In the genomic region with DNA sequence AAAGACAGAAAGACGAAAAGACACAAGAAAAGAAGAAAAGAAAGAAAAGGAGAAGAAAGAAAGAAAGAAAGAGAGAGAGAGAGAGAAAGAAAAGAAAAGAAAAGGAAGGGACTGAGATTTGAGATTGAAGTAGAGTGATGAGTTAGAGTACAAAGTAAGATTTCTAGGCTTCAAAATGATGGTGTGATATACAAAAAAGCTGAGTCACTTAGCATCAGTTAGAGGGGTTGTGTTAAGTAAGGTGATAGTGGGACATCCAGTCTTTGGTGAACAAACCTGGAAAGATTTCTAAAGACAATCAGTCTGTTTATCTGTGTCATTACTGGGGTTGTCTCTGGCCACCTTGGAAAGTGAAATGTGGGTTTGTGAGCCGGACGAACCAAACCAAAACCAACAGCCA, we compare ENCODE assay signal across 17 cellular contexts. TPM values are rescaled to one million over a fixed set of nuclear protein-coding genes. Genes with fewer than 3 reads are reported as not detected.
DNase-seq lines count a peak whose midpoint lies in the region; ATAC-seq, FAIRE-seq and TF ChIP-seq lines count a peak whose summit lies in the region.
"Had no signal": no experiment of that assay in that cellular context is flagged by ENCODE, and none has a peak within 500 bp of the region (broad histone marks: within the 10 kb centered on the region; RNA-seq: fewer than 3 reads in every experiment).

No MANE protein-coding gene starts in this region.

- no peak overlapping the region for H3K9ac ChIP-seq in K562 (ENCODE audit: insufficient read depth in 1 of 2, low read depth in 2 of 2, low read length in 2 of 2)
- H3K9ac ChIP-seq: BLaER1 had no signal

- no peak overlapping the region for H3K4me3 Mint-ChIP-seq in activated naive CD8-positive, alpha-beta T cell treated with anti-CD3 and anti-CD28 coated beads, Interleukin-2, amount 10 ng/mL, durations not matched to agents 7 days and 5 days
- H3K4me3 Mint-ChIP-seq in activated naive CD8-positive, alpha-beta T cell treated with anti-CD3 and anti-CD28 coated beads, Interleukin-2, amount 50 U/mL, for 24 hours = no peak overlapping the region
- no peak overlapping the region for H3K4me3 Mint-ChIP-seq in HFFc6
- no peak overlapping the region for H3K4me3 Mint-ChIP-seq in neural crest cell
- no peak overlapping the region for H3K4me3 Mint-ChIP-seq in activated CD4-positive, alpha-beta memory T cell treated with anti-CD3 and anti-CD28 coated beads, Interleukin-2, amount 10 ng/mL, durations not matched to agents 7 days and 5 days
- H3K4me3 Mint-ChIP-seq: CD8-positive, alpha-beta memory T cell had no signal

- no peak for TF ChIP-seq POLR2A in K562 (conservative IDR thresholded peaks at IDR 0.05)

- peaks cover 2% of the 10 kb centered on the region for H3K27me3 Mint-ChIP-seq in activated naive CD8-positive, alpha-beta T cell treated with anti-CD3 and anti-CD28 coated beads, Interleukin-2, amount 10 ng/mL, durations not matched to agents 7 days and 5 days
- H3K27me3 Mint-ChIP-seq in activated naive CD8-positive, alpha-beta T cell treated with anti-CD3 and anti-CD28 coated beads, Interleukin-2, amount 50 U/mL, for 24 hours = no peaks in the 10 kb centered on the region
- H3K27me3 Mint-ChIP-seq in HFFc6 (ENCODE audit: insufficient read depth) (peaks cover 2% of the 10 kb centered on the region; the same call in 1 of the 2 replicates), neural crest cell (ENCODE audit: low read depth) (no peaks in the 10 kb centered on the region)
- H3K27me3 Mint-ChIP-seq in activated CD4-positive, alpha-beta memory T cell treated with anti-CD3 and anti-CD28 coated beads, Interleukin-2, amount 10 ng/mL, durations not matched to agents 7 days and 5 days = no peaks in the 10 kb centered on the region

- peak overlapping the region; percentile 13 for H3K27ac Mint-ChIP-seq in activated naive CD8-positive, alpha-beta T cell treated with anti-CD3 and anti-CD28 coated beads, Interleukin-2, amount 10 ng/mL, durations not matched to agents 7 days and 5 days
- H3K27ac Mint-ChIP-seq in activated naive CD8-positive, alpha-beta T cell treated with anti-CD3 and anti-CD28 coated beads, Interleukin-2, amount 50 U/mL, for 24 hours = no peak overlapping the region
- H3K27ac Mint-ChIP-seq in HFFc6 (peak overlapping the region; percentile 90), neural crest cell (ENCODE audit: unreplicated experiment) (peak overlapping the region; percentile 17)
- H3K27ac Mint-ChIP-seq in activated CD4-positive, alpha-beta memory T cell treated with anti-CD3 and anti-CD28 coated beads, Interleukin-2, amount 10 ng/mL, durations not matched to agents 7 days and 5 days = no peak overlapping the region
- H3K27ac Mint-ChIP-seq: CD8-positive, alpha-beta memory T cell had no signal

- no TSS peak for BruUV-seq in K562 (replicated peaks; lab: Mats Ljungman, UMichigan)

- WGBS in K562 (ENCODE audit: insufficient coverage, low coverage, missing lambda C conversion rate) = 0% methylated on average over 3 of the region's 3 CpGs

- H3K9me3 Mint-ChIP-seq in activated naive CD8-positive, alpha-beta T cell treated with anti-CD3 and anti-CD28 coated beads, Interleukin-2, amount 10 ng/mL, durations not matched to agents 7 days and 5 days = no peaks in the 10 kb centered on the region
- H3K9me3 Mint-ChIP-seq in activated naive CD8-positive, alpha-beta T cell treated with anti-CD3 and anti-CD28 coated beads, Interleukin-2, amount 50 U/mL, for 24 hours = no peaks in the 10 kb centered on the region
- no peaks in the 10 kb centered on the region for H3K9me3 Mint-ChIP-seq in HFFc6
- no peaks in the 10 kb centered on the region for H3K9me3 Mint-ChIP-seq in neural crest cell
- H3K9me3 Mint-ChIP-seq in activated CD4-positive, alpha-beta memory T cell treated with anti-CD3 and anti-CD28 coated beads, Interleukin-2, amount 10 ng/mL, durations not matched to agents 7 days and 5 days = no peaks in the 10 kb centered on the region
- H3K9me3 Mint-ChIP-seq: CD8-positive, alpha-beta memory T cell had no signal

- H3K4me1 ChIP-seq in K562 (replicated peaks in 1 of 2; ENCODE audit: control insufficient read depth in 2 of 2, insufficient read depth in 2 of 2, low read length in 2 of 2) = no peaks in the 10 kb centered on the region
- H3K4me1 ChIP-seq: BLaER1, Caco-2 had no signal

- H3K36me3 ChIP-seq in K562 (ENCODE audit: control insufficient read depth, insufficient read depth, low read length) = no peaks in the 10 kb centered on the region
- H3K36me3 ChIP-seq: BLaER1 had no signal

- H3K79me2 ChIP-seq in K562 (ENCODE audit: control insufficient read depth, insufficient read depth, low read length) = no peaks in the 10 kb centered on the region

- H3K36me3 Mint-ChIP-seq in activated naive CD8-positive, alpha-beta T cell treated with anti-CD3 and anti-CD28 coated beads, Interleukin-2, amount 10 ng/mL, durations not matched to agents 7 days and 5 days = no peaks in the 10 kb centered on the region
- H3K36me3 Mint-ChIP-seq in activated naive CD8-positive, alpha-beta T cell treated with anti-CD3 and anti-CD28 coated beads, Interleukin-2, amount 50 U/mL, for 24 hours (ENCODE audit: low read depth) = no peaks in the 10 kb centered on the region
- H3K36me3 Mint-ChIP-seq in HFFc6 (ENCODE audit: low read depth) (peaks cover 4% of the 10 kb centered on the region; the same call in 1 of the 2 replicates), neural crest cell (ENCODE audit: low read depth) (no peaks in the 10 kb centered on the region)
- no peaks in the 10 kb centered on the region for H3K36me3 Mint-ChIP-seq in activated CD4-positive, alpha-beta memory T cell treated with anti-CD3 and anti-CD28 coated beads, Interleukin-2, amount 10 ng/mL, durations not matched to agents 7 days and 5 days (ENCODE audit: low read depth)
- H3K36me3 Mint-ChIP-seq: CD8-positive, alpha-beta memory T cell had no signal

- DNase-seq in activated naive CD8-positive, alpha-beta T cell treated with anti-CD3 and anti-CD28 coated beads, Interleukin-2, amount 10 ng/mL, durations not matched to agents 7 days and 5 days = no peak
- no peak for DNase-seq in activated naive CD8-positive, alpha-beta T cell treated with anti-CD3 and anti-CD28 coated beads, Interleukin-2, amount 50 U/mL, for 24 hours
- no peak for DNase-seq in HFFc6
- no peak for DNase-seq in K562 (ENCODE audit: extremely low read depth in 1 of 4, low spot score in 3 of 4)
- DNase-seq in neural crest cell (ENCODE audit: low read depth, low spot score) = no peak
- no peak for DNase-seq in activated CD4-positive, alpha-beta memory T cell treated with anti-CD3 and anti-CD28 coated beads, Interleukin-2, amount 10 ng/mL, durations not matched to agents 7 days and 5 days
- DNase-seq in stimulated activated CD4-positive, alpha-beta T cell treated with anti-CD3 and anti-CD28 coated beads, Interleukin-15, amount 100 ng/mL, for 24 hours = no peak
- no peak for DNase-seq in NCI-H1417 treated with DMSO at 0.1 percent for 48 hours (lab: John Stamatoyannopoulos, UW)
- DNase-seq: AML-193; Caco-2; CD8-positive, alpha-beta memory T cell; DMS53; GF-D8; H7 had no signal

- POLR2A ChIA-PET in activated naive CD8-positive, alpha-beta T cell treated with anti-CD3 and anti-CD28 coated beads, Interleukin-2, amount 10 ng/mL, durations not matched to agents 7 days and 5 days (lab: Charles Lee) = no interaction called here
- POLR2A ChIA-PET in K562 (lab: Yijun Ruan, JAX) = no interaction called here
- POLR2A ChIA-PET in activated CD4-positive, alpha-beta memory T cell treated with anti-CD3 and anti-CD28 coated beads, Interleukin-2, amount 10 ng/mL, durations not matched to agents 7 days and 5 days (lab: Charles Lee) = no interaction called here

- no peak for ATAC-seq in activated naive CD8-positive, alpha-beta T cell treated with anti-CD3 and anti-CD28 coated beads, Interleukin-2, amount 10 ng/mL, durations not matched to agents 7 days and 5 days (ENCODE audit: low read depth)
- ATAC-seq in activated naive CD8-positive, alpha-beta T cell treated with anti-CD3 and anti-CD28 coated beads, Interleukin-2, amount 50 U/mL, for 24 hours = no peak
- no peak for ATAC-seq in K562

- no peaks in the 10 kb centered on the region for H3K9me1 ChIP-seq in K562 (ENCODE audit: control insufficient read depth, insufficient read depth, low read length)

- H3K27me3 ChIP-seq in K562 (ENCODE audit: control insufficient read depth in 2 of 2, insufficient read depth in 2 of 2, low read length in 2 of 2) = no peaks in the 10 kb centered on the region; a peak in 1 of 5 replicates
- H3K27me3 ChIP-seq: BLaER1 had no signal

- H3K4me2 ChIP-seq in K562 (ENCODE audit: insufficient read depth, low read length) = no peak overlapping the region
- H3K4me2 ChIP-seq: BLaER1 had no signal

- intact Hi-C loops in K562 (cut with micrococcal nuclease) = no loop called here

- H4K20me1 ChIP-seq in K562 (replicated peaks; ENCODE audit: control insufficient read depth, insufficient read depth, low read length) = no peaks in the 10 kb centered on the region
- H4K20me1 ChIP-seq: BLaER1 had no signal

- in situ Hi-C loops in K562 (cut with MboI) = no loop called here

- TF ChIP-seq EP300 in K562 (IDR thresholded peaks at IDR 0.05; ENCODE audit: low read length) = no peak

- CTCF ChIA-PET in K562 (lab: Yijun Ruan, JAX; ENCODE audit: low intra/inter-chr PET ratio) = no interaction called here
- CTCF ChIA-PET in activated CD4-positive, alpha-beta memory T cell treated with anti-CD3 and anti-CD28 coated beads, Interleukin-2, amount 10 ng/mL, durations not matched to agents 7 days and 5 days (lab: Charles Lee) = no interaction called here

- TF ChIP-seq RAD21 in K562 (CRISPR knock-in tag; conservative IDR thresholded peaks at IDR 0.05 in 1 of 2, IDR thresholded peaks at IDR 0.05 in 1 of 2) = no peak

- H3K4me1 Mint-ChIP-seq in activated naive CD8-positive, alpha-beta T cell treated with anti-CD3 and anti-CD28 coated beads, Interleukin-2, amount 10 ng/mL, durations not matched to agents 7 days and 5 days = no peaks in the 10 kb centered on the region
- no peaks in the 10 kb centered on the region for H3K4me1 Mint-ChIP-seq in activated naive CD8-positive, alpha-beta T cell treated with anti-CD3 and anti-CD28 coated beads, Interleukin-2, amount 50 U/mL, for 24 hours
- peaks cover 80% of the 10 kb centered on the region for H3K4me1 Mint-ChIP-seq in HFFc6 (ENCODE audit: low read depth)
- peaks cover 8% of the 10 kb centered on the region for H3K4me1 Mint-ChIP-seq in neural crest cell
- H3K4me1 Mint-ChIP-seq in activated CD4-positive, alpha-beta memory T cell treated with anti-CD3 and anti-CD28 coated beads, Interleukin-2, amount 10 ng/mL, durations not matched to agents 7 days and 5 days = no peaks in the 10 kb centered on the region
- H3K4me1 Mint-ChIP-seq: CD8-positive, alpha-beta memory T cell had no signal

- TF ChIP-seq CTCF in HFFc6 (IDR thresholded peaks at IDR 0.05) = no peak
- TF ChIP-seq CTCF in K562 (IDR thresholded peaks at IDR 0.05 in 2 of 3, conservative IDR thresholded peaks at IDR 0.05 in 1 of 3; ENCODE audit: insufficient read depth in 2 of 3, low read depth in 1 of 3, low read length in 3 of 3) = no peak
- no peak for TF ChIP-seq CTCF in neural crest cell (conservative IDR thresholded peaks at IDR 0.05)

- FAIRE-seq in K562 (lab: Jason Lieb, UNC) = no peak

- H3K27ac ChIP-seq in K562 (ENCODE audit: extremely low read depth, low read depth, low read length) = no peak overlapping the region
- H3K27ac ChIP-seq: 22Rv1, BLaER1 had no signal

- no peak overlapping the region for H2AFZ ChIP-seq in K562 (ENCODE audit: low read depth, low read length)

- H3K9me3 ChIP-seq in K562 (replicated peaks; ENCODE audit: control insufficient read depth, insufficient read depth, low read depth, low read length) = no peaks in the 10 kb centered on the region
- H3K9me3 ChIP-seq: BLaER1, Caco-2 had no signal

- H3K4me3 ChIP-seq in K562 = no peak overlapping the region
- H3K4me3 ChIP-seq: BLaER1 had no signal

RNA-seq across cellular contexts. Expression of a gene that starts 13.5 kb away (rescaled TPM):
- total RNA-seq in activated naive CD8-positive, alpha-beta T cell treated with anti-CD3 and anti-CD28 coated beads, Interleukin-2, amount 10 ng/mL, durations not matched to agents 7 days and 5 days = not detected
- total RNA-seq in HFFc6 (2021; fragmentation: NEBNext Ultra II Directional; extraction: Animal tissue kit (Norgen Biotek cat#: 25700)) = under 1 TPM; 0.28 to 0.73 (median 0.57) TPM
- total RNA-seq in K562 (2011; cell fraction: chromatin; rRNA removed; ENCODE audit: low replicate concordance) = not detected in 2 replicates
- not detected in 2 replicates for total RNA-seq in K562 (2011; cell fraction: nucleolus; rRNA removed)
- not detected in 2 replicates for total RNA-seq in K562 (2011; cell fraction: nucleoplasm; rRNA removed)
- not detected in 2 replicates for total RNA-seq in K562 (2014; rRNA removed)
- not detected in 2 replicates for total RNA-seq in K562 (2014; rRNA removed; fragmentation: Illumina TruSeq; extraction: Trizol)
- total RNA-seq in K562 (2015; rRNA removed; fragmentation: Illumina TruSeq; extraction: Trizol) = not detected in 2 replicates
- total RNA-seq in K562 (2021) = not detected in 2 replicates
- polyA plus RNA-seq in K562 (2011; rRNA removed) = not detected in 2 replicates
- not detected in 2 replicates for polyA plus RNA-seq in K562 (2011; cell fraction: cytosol; rRNA removed)
- not detected in 2 replicates for polyA plus RNA-seq in K562 (2011; cell fraction: nucleus; rRNA removed)
- polyA plus RNA-seq in K562 (2012) = not detected in 2 replicates
- not detected in 2 replicates for polyA plus RNA-seq in K562 (2014; fragmentation: Illumina TruSeq; extraction: Trizol)
- polyA plus RNA-seq in K562 (2014; fragmentation: Nextera tagmentation; extraction: Ambion mirVana) = not detected
- polyA plus RNA-seq in K562 (2014; rRNA removed) = not detected in 2 replicates
- not detected in 2 replicates for polyA minus RNA-seq in K562 (2011; rRNA and poly(A)+ RNA removed)
- not detected in 2 replicates for polyA minus RNA-seq in K562 (2011; cell fraction: cytosol; rRNA and poly(A)+ RNA removed)
- polyA minus RNA-seq in K562 (2011; cell fraction: nucleus; rRNA and poly(A)+ RNA removed) = not detected in 2 replicates
- total RNA-seq in neural crest cell = not detected in 2 replicates
- total RNA-seq in activated CD4-positive, alpha-beta memory T cell treated with anti-CD3 and anti-CD28 coated beads, Interleukin-2, amount 10 ng/mL, durations not matched to agents 7 days and 5 days = not detected
- total RNA-seq: Caco-2; CD8-positive, alpha-beta memory T cell; H7; HT1080 had no signal
- polyA plus RNA-seq: CD8-positive, alpha-beta memory T cell had no signal

RNA-seq across cellular contexts. Expression of a gene that starts 56.5 kb away (rescaled TPM):
- total RNA-seq in activated naive CD8-positive, alpha-beta T cell treated with anti-CD3 and anti-CD28 coated beads, Interleukin-2, amount 10 ng/mL, durations not matched to agents 7 days and 5 days = under 1 TPM in 1 of 2 experiments, not detected in 1; 0.44 TPM
- 1 to 10 TPM in 5 of 6 experiments, under 1 TPM in 1; 0.66 to 2.5 (median 1.5) TPM for total RNA-seq in HFFc6 (2021; fragmentation: NEBNext Ultra II Directional; extraction: Animal tissue kit (Norgen Biotek cat#: 25700))
- total RNA-seq in K562 (2011; cell fraction: chromatin; rRNA removed; ENCODE audit: low replicate concordance) = not detected in 2 replicates
- total RNA-seq in K562 (2011; cell fraction: nucleolus; rRNA removed) = not detected in 2 replicates
- total RNA-seq in K562 (2011; cell fraction: nucleoplasm; rRNA removed) = not detected in 2 replicates
- total RNA-seq in K562 (2014; rRNA removed) (0.14 TPM in 1 of 2 replicates, not detected in the other), K562 (2014; rRNA removed; fragmentation: Illumina TruSeq; extraction: Trizol) (not detected in 2 replicates), K562 (2015; rRNA removed; fragmentation: Illumina TruSeq; extraction: Trizol) (not detected in 2 replicates), K562 (2021) (not detected in 2 replicates), neural crest cell (1.9 and 3.2 TPM in 2 replicates)
- polyA plus RNA-seq in K562 (2011; rRNA removed) (0.17 TPM in 1 of 2 replicates, not detected in the other), K562 (2014; fragmentation: Illumina TruSeq; extraction: Trizol) (0.45 TPM in 1 of 2 replicates, not detected in the other), K562 (2014; fragmentation: Nextera tagmentation; extraction: Ambion mirVana) (under 1 TPM in 1 of 2 experiments, not detected in 1; 0.23 TPM), K562 (2014; rRNA removed) (not detected in 2 replicates)
- 0.13 and 0.27 TPM in 2 replicates for polyA plus RNA-seq in K562 (2011; cell fraction: cytosol; rRNA removed)
- 0.45 and 0.48 TPM in 2 replicates for polyA plus RNA-seq in K562 (2011; cell fraction: nucleus; rRNA removed)
- polyA plus RNA-seq in K562 (2012) = 0.05 and 0.22 TPM in 2 replicates
- polyA minus RNA-seq in K562 (2011; rRNA and poly(A)+ RNA removed) = not detected in 2 replicates
- polyA minus RNA-seq in K562 (2011; cell fraction: cytosol; rRNA and poly(A)+ RNA removed) = not detected in 2 replicates
- polyA minus RNA-seq in K562 (2011; cell fraction: nucleus; rRNA and poly(A)+ RNA removed) = not detected in 2 replicates
- not detected for total RNA-seq in activated CD4-positive, alpha-beta memory T cell treated with anti-CD3 and anti-CD28 coated beads, Interleukin-2, amount 10 ng/mL, durations not matched to agents 7 days and 5 days
- total RNA-seq: CD8-positive, alpha-beta memory T cell had no signal
- polyA plus RNA-seq: CD8-positive, alpha-beta memory T cell had no signal

Comparison
In these comparisons a context has a peak if more than half of its experiments do, and no peak if none do; other contexts are left out.
1. H3K27ac Mint-ChIP-seq: peak in activated naive CD8-positive, alpha-beta T cell treated with anti-CD3 and anti-CD28 coated beads, Interleukin-2, amount 10 ng/mL, durations not matched to agents 7 days and 5 days (single experiment), HFFc6 (single experiment) and neural crest cell (single experiment); none in activated naive CD8-positive, alpha-beta T cell treated with anti-CD3 and anti-CD28 coated beads, Interleukin-2, amount 50 U/mL, for 24 hours (single experiment) and activated CD4-positive, alpha-beta memory T cell treated with anti-CD3 and anti-CD28 coated beads, Interleukin-2, amount 10 ng/mL, durations not matched to agents 7 days and 5 days (single experiment).